Comparison of ENCODE assay signal across 22 cellular contexts in the genomic region with DNA sequence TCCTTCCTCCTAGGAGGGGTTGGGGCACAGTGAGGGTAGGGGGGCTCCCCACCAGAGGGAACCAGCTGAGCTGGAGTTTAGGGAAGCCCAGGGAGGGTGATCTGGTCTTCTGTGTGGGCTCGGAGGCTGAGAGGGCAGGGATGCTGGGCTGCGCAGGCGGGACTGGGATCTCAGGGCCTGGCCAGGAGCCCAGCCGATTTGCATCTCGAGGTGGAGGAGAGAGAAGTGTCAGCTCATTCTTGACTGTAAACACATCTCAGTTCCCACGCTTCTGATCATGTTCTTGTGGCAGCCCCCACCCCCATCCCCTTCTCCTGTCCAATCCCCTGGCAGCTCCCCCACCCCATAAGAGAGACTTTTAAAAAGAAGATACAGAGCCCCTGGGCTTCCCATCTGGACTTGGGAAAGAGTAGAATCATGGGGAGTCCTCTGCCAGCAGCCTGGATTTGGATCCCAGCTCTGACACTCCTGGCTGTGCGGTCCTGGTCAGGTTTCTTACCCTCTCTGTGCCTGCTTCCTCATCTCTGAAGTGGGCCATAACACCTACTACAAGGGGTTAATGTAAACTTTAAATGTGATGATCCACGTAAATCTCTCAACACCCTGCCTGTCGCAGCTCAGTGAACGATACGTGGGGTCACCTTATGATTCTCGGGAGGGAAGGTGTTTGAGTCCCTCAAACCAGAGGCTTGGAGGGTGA. TPM values are rescaled to one million over a fixed set of nuclear protein-coding genes. Genes with fewer than 3 reads are reported as not detected.
DNase-seq lines count a peak whose midpoint lies in the region; ATAC-seq and TF ChIP-seq lines count a peak whose summit lies in the region.
"Had no signal": no experiment of that assay in that cellular context is flagged by ENCODE, and none has a peak within 500 bp of the region (broad histone marks: within the 10 kb centered on the region; RNA-seq: fewer than 3 reads in every experiment).

No MANE protein-coding gene starts in this region.

- H3K27me3 ChIP-seq in heart right ventricle (peaks cover 0 to under 1% (median 0%) of the 10 kb centered on the region in 7 donors), thyroid gland (no peaks in the 10 kb centered on the region), Karpas-422 (ENCODE audit: low read length) (no peaks in the 10 kb centered on the region)
- H3K27me3 ChIP-seq: adrenal gland, right lobe of liver, SJSA1 had no signal

- H3K36me3 ChIP-seq in heart right ventricle: peaks cover 0 to 10% (median 0%) of the 10 kb centered on the region in 9 donors
- no peaks in the 10 kb centered on the region for H3K36me3 ChIP-seq in thyroid gland
- H3K36me3 ChIP-seq in Karpas-422 (ENCODE audit: insufficient read depth, low read length): no peaks in the 10 kb centered on the region
- H3K36me3 ChIP-seq: adrenal gland, HAP-1, right lobe of liver, SJSA1 had no signal

- WGBS in heart right ventricle, 2 donors: 48 to 53% methylated on average over 12 of the region's 12 CpGs
- WGBS in thyroid gland, 2 donors: 47 to 56% methylated on average over 12 of the region's 12 CpGs

- no peak for TF ChIP-seq POLR2A in thyroid gland (IDR thresholded peaks at IDR 0.05)

- H3K9me2 ChIP-seq in Karpas-422 (replicated peaks; ENCODE audit: insufficient read depth, low read length): no peaks in the 10 kb centered on the region

- TF ChIP-seq CTCF in heart right ventricle (IDR thresholded peaks at IDR 0.05) (no peak), thyroid gland (IDR thresholded peaks at IDR 0.05) (no peak)

- no peaks in the 10 kb centered on the region for H3K9me3 ChIP-seq in heart right ventricle
- no peaks in the 10 kb centered on the region for H3K9me3 ChIP-seq in thyroid gland
- H3K9me3 ChIP-seq in Karpas-422 (ENCODE audit: low read length): no peaks in the 10 kb centered on the region
- H3K9me3 ChIP-seq: adrenal gland, HAP-1, right lobe of liver, SJSA1 had no signal

- peak overlapping the region in 7 of 10 donors; percentile 4 to 98 (median 39) for H3K27ac ChIP-seq in heart right ventricle
- peak overlapping the region in 1 of 3 donors; percentile 23 for H3K27ac ChIP-seq in thyroid gland
- H3K27ac ChIP-seq in Karpas-422 (ENCODE audit: low read length): no peak overlapping the region
- H3K27ac ChIP-seq: SJSA1 had no signal

- H2AFZ ChIP-seq in Karpas-422 (ENCODE audit: low read length): no peak overlapping the region

- ATAC-seq in heart right ventricle: no peak
- ATAC-seq in left ventricle myocardium superior: no peak
- ATAC-seq in HG02981 (IDR thresholded peaks at IDR 0.05; ENCODE audit: unreplicated experiment): no peak
- ATAC-seq: activated CD4-positive, CD25-positive, alpha-beta regulatory T cell treated with anti-CD3 and anti-CD28 coated beads, Interleukin-2, amount 50 U/mL, for 24 hours had no signal

- H4K20me1 ChIP-seq in Karpas-422 (ENCODE audit: insufficient read depth, low read depth, low read length): no peaks in the 10 kb centered on the region

- H3K4me2 ChIP-seq in Karpas-422 (ENCODE audit: low read depth, low read length, poor library complexity, severe bottlenecking): no peak overlapping the region

- no peak overlapping the region for H3K9ac ChIP-seq in Karpas-422 (ENCODE audit: low read length)

- H3K4me1 ChIP-seq in heart right ventricle: peaks cover 32 to 100% (median 96%) of the 10 kb centered on the region in 9 donors
- H3K4me1 ChIP-seq in thyroid gland: peaks cover 4 to 78% of the 10 kb centered on the region in 2 donors
- H3K4me1 ChIP-seq in Karpas-422 (ENCODE audit: low read length): no peaks in the 10 kb centered on the region
- H3K4me1 ChIP-seq: HAP-1 had no signal

- DNase-seq in heart right ventricle (no peak), left ventricle myocardium superior (no peak), amniotic epithelial cell (ENCODE audit: low read depth) (peak; percentile 72), hepatic stellate cell (ENCODE audit: low spot score) (peak; percentile 71), thyroid gland (no peak), Karpas-422 (no peak)
- DNase-seq in activated CD4-positive, CD25-positive, alpha-beta regulatory T cell (lab: John Stamatoyannopoulos, UW): no peak
- DNase-seq: adrenal gland; CD4-positive, alpha-beta memory T cell; DND-41; foreskin fibroblast; NCI-H1930; NCI-H524; stimulated activated naive CD4-positive, alpha-beta T cell treated with Interleukin-2 at 50 U/mL for 16 hours; trophoblast cell had no signal

- no peak overlapping the region for H3K4me3 ChIP-seq in heart right ventricle
- no peak overlapping the region for H3K4me3 ChIP-seq in thyroid gland (replicated peaks in 1 of 3)
- H3K4me3 ChIP-seq in Karpas-422 (ENCODE audit: low read length): no peak overlapping the region
- H3K4me3 ChIP-seq: adrenal gland, HAP-1, right lobe of liver, SJSA1 had no signal

- H3K79me2 ChIP-seq in Karpas-422 (ENCODE audit: low read length): no peaks in the 10 kb centered on the region

- intact Hi-C loops in heart right ventricle (cut with DNase I) (no loop called here), left ventricle myocardium superior (cut with micrococcal nuclease) (no loop called here), thyroid gland (cut with DNase I) (no loop called here)

RNA-seq across cellular contexts. Expression of gene PEAR1, which starts 6.7 kb away (rescaled TPM):
- total RNA-seq in heart right ventricle (10 to 100 TPM in 2 of 10 donors, 1 to 10 TPM in 8; 3.8 to 12.4 (median 7.1) TPM), left ventricle myocardium superior (8.2 TPM), thyroid gland (10 to 100 TPM; 11.2 to 21.9 (median 14.4) TPM)
- polyA plus RNA-seq in heart right ventricle: 10 to 100 TPM in 1 of 2 donors, 1 to 10 TPM in 1; 6.2 to 13.7 TPM
- total RNA-seq in Karpas-422 (2014; rRNA removed; shearing (Covaris generic); ENCODE audit: low replicate concordance): 0.22 TPM in 1 of 2 replicates, not detected in the other
- total RNA-seq: OCI-LY7 had no signal
- polyA plus RNA-seq: CD4-positive, alpha-beta memory T cell had no signal

RNA-seq across cellular contexts. Expression of gene LRRC71, which starts 20.3 kb away (rescaled TPM):
- under 1 TPM in 3 of 10 donors, not detected in 7; 0.15 to 0.38 (median 0.35) TPM for total RNA-seq in heart right ventricle
- polyA plus RNA-seq in heart right ventricle: under 1 TPM; 0.06 to 0.51 TPM
- total RNA-seq in left ventricle myocardium superior: 0.17 TPM
- not detected for total RNA-seq in thyroid gland
- not detected in 2 replicates for total RNA-seq in Karpas-422 (2014; rRNA removed; shearing (Covaris generic); ENCODE audit: low replicate concordance)
- total RNA-seq: CD4-positive, alpha-beta memory T cell; mononuclear cell; OCI-LY7; SJSA1 had no signal
- polyA plus RNA-seq: CD4-positive, alpha-beta memory T cell had no signal

RNA-seq across cellular contexts. Expression of gene NTRK1, which starts 39.5 kb away (rescaled TPM):
- total RNA-seq in heart right ventricle: 1 to 10 TPM in 4 of 10 donors, under 1 TPM in 6; 0.15 to 3.7 (median 0.69) TPM
- 1 to 10 TPM in 1 of 2 donors, under 1 TPM in 1; 0.28 to 1.5 TPM for polyA plus RNA-seq in heart right ventricle
- total RNA-seq in left ventricle myocardium superior: 0.69 TPM
- 1 to 10 TPM in 1 of 4 donors, under 1 TPM in 3; 0.11 to 1.2 (median 0.63) TPM for total RNA-seq in thyroid gland
- not detected in 2 replicates for total RNA-seq in Karpas-422 (2014; rRNA removed; shearing (Covaris generic); ENCODE audit: low replicate concordance)
- total RNA-seq: OCI-LY7, right lobe of liver, SJSA1 had no signal
- polyA plus RNA-seq: CD4-positive, alpha-beta memory T cell had no signal

RNA-seq across cellular contexts. Expression of gene INSRR, which starts 41.3 kb away (rescaled TPM):
- under 1 TPM; 0.04 to 0.20 (median 0.07) TPM for total RNA-seq in heart right ventricle
- under 1 TPM; 0.01 to 0.80 TPM for polyA plus RNA-seq in heart right ventricle
- 0.72 TPM for total RNA-seq in left ventricle myocardium superior
- not detected for total RNA-seq in thyroid gland
- not detected in 2 replicates for total RNA-seq in Karpas-422 (2014; rRNA removed; shearing (Covaris generic); ENCODE audit: low replicate concordance)
- total RNA-seq: mononuclear cell, OCI-LY7, right lobe of liver, SJSA1 had no signal
- polyA plus RNA-seq: CD4-positive, alpha-beta memory T cell had no signal

Comparison
In these comparisons a context has a peak if more than half of its experiments do, and no peak if none do; other contexts are left out.
1. DNase-seq: peak in amniotic epithelial cell (single experiment) and hepatic stellate cell (single experiment); none in heart right ventricle (0 of 2), left ventricle myocardium superior (single experiment), activated CD4-positive, CD25-positive, alpha-beta regulatory T cell (0 of 4), thyroid gland (0 of 2) and Karpas-422 (single experiment).